16 cellular contexts compared by ENCODE assay signal in genomic region chr1:61221642-61222041, GRCh38.
DNase-seq lines count a peak whose midpoint lies in the region; ATAC-seq, FAIRE-seq and TF ChIP-seq lines count a peak whose summit lies in the region.
"Had no signal": no experiment of that assay in that cellular context is flagged by ENCODE, and none has a peak within 500 bp of the region (broad histone marks: within the 10 kb centered on the region; RNA-seq: fewer than 3 reads in every experiment).

No MANE protein-coding gene starts in this region.

- CTCF ChIA-PET in activated naive CD4-positive, alpha-beta T cell treated with anti-CD3 and anti-CD28 coated beads for 36 hours (lab: Charles Lee): no interaction called here

- H3K27me3 ChIP-seq in adipocyte (replicated peaks; ENCODE audit: control insufficient read depth, insufficient read depth, low read length) (no peaks in the 10 kb centered on the region), heart right ventricle (no peaks in the 10 kb centered on the region), psoas muscle (ENCODE audit: insufficient read depth in 3 of 3, low read length in 2 of 3) (no peaks in the 10 kb centered on the region)
- H3K27me3 ChIP-seq: transverse colon had no signal

- H3K9ac ChIP-seq in adipocyte (ENCODE audit: low read length): peak overlapping the region; percentile 44
- H3K9ac ChIP-seq: SK-N-SH had no signal

- 66 to 69% methylated on average over 4 of the region's 4 CpGs for WGBS in heart right ventricle, 2 donors
- WGBS in psoas muscle, 3 donors: 38 to 62% (median 50%) methylated on average over 4 of the region's 4 CpGs

- H3K27ac ChIP-seq in heart right ventricle: peak overlapping the region in 3 of 10 donors; percentile 6 to 41 (median 28)
- H3K27ac ChIP-seq in psoas muscle: peak overlapping the region; percentile 14
- H3K27ac ChIP-seq: epithelial cell of prostate, transverse colon had no signal

- H3K27ac Mint-ChIP-seq in activated naive CD4-positive, alpha-beta T cell treated with anti-CD3 and anti-CD28 coated beads for 36 hours: no peak overlapping the region

- intact Hi-C loops in heart right ventricle (cut with DNase I) (loop anchor here in 1 of 10 donors (10.0 kb wide), 1 partner anchor 167 kb away; no protein-coding TSS in a partner anchor), psoas muscle (cut with DNase I) (loop anchor here in 1 of 2 donors (5.0 kb wide), 1 partner anchor 34 kb away; no protein-coding TSS in a partner anchor)
- intact Hi-C loops in activated naive CD4-positive, alpha-beta T cell treated with anti-CD3 and anti-CD28 coated beads for 36 hours (cut with micrococcal nuclease): no loop called here

- no peaks in the 10 kb centered on the region for H3K9me3 ChIP-seq in adipocyte (ENCODE audit: control insufficient read depth, low read length)
- no peaks in the 10 kb centered on the region for H3K9me3 ChIP-seq in heart right ventricle
- no peaks in the 10 kb centered on the region for H3K9me3 ChIP-seq in psoas muscle
- H3K9me3 ChIP-seq: SK-N-SH, transverse colon had no signal

- H3K4me1 ChIP-seq in adipocyte (ENCODE audit: control insufficient read depth, insufficient read depth, low read length) (peaks cover 56% of the 10 kb centered on the region), heart right ventricle (peaks cover 0 to 53% (median 23%) of the 10 kb centered on the region in 9 donors), psoas muscle (peaks cover 31% of the 10 kb centered on the region)

- H3K4me3 Mint-ChIP-seq in activated naive CD4-positive, alpha-beta T cell treated with anti-CD3 and anti-CD28 coated beads for 36 hours: no peak overlapping the region

- FAIRE-seq in H54 (lab: Jason Lieb, UNC): peak; percentile 55

- peak in 5 of 8 donors; percentile 34 to 52 (median 47) for ATAC-seq in heart right ventricle
- peak in 1 of 4 donors; percentile 62 for ATAC-seq in psoas muscle
- ATAC-seq: HCT116 had no signal

- H3K9me3 Mint-ChIP-seq in activated naive CD4-positive, alpha-beta T cell treated with anti-CD3 and anti-CD28 coated beads for 36 hours: no peaks in the 10 kb centered on the region

- DNase-seq in H54 (ENCODE audit: insufficient read length, low spot score) (no peak), adipocyte (ENCODE audit: low read depth) (no peak), heart right ventricle (no peak), psoas muscle (no peak), AG08395 (ENCODE audit: low spot score) (no peak), NCI-H226 (no peak)
- no peak for DNase-seq in activated CD4-positive, alpha-beta T cell treated with anti-CD3 and anti-CD28 coated beads for 48 hours
- DNase-seq in activated naive CD4-positive, alpha-beta T cell treated with anti-CD3 and anti-CD28 coated beads for 36 hours: no peak
- DNase-seq: central memory CD4-positive, alpha-beta T cell; DMS53; nucleus accumbens; SK-N-SH; transverse colon had no signal

- H3K27me3 Mint-ChIP-seq in activated naive CD4-positive, alpha-beta T cell treated with anti-CD3 and anti-CD28 coated beads for 36 hours (ENCODE audit: low read depth): peaks cover 3% of the 10 kb centered on the region

- H3K4me3 ChIP-seq in adipocyte (ENCODE audit: low read length) (peak overlapping the region; percentile 52), heart right ventricle (no peak overlapping the region), psoas muscle (peak overlapping the region; percentile 10)
- H3K4me3 ChIP-seq: lung, transverse colon had no signal

- TF ChIP-seq POLR2A in H54 (IDR thresholded peaks at IDR 0.05; ENCODE audit: low read depth, low read length): no peak

- no peak for TF ChIP-seq CTCF in heart right ventricle (IDR thresholded peaks at IDR 0.05)
- TF ChIP-seq CTCF in psoas muscle (IDR thresholded peaks at IDR 0.05): no peak

- H3K36me3 ChIP-seq in adipocyte (ENCODE audit: control insufficient read depth, insufficient read depth, low read length, severe bottlenecking) (no peaks in the 10 kb centered on the region), heart right ventricle (no peaks in the 10 kb centered on the region), psoas muscle (ENCODE audit: insufficient read depth in 1 of 2, low read depth in 1 of 2) (no peaks in the 10 kb centered on the region)
- H3K36me3 ChIP-seq: transverse colon had no signal

- H3K4me1 Mint-ChIP-seq in activated naive CD4-positive, alpha-beta T cell treated with anti-CD3 and anti-CD28 coated beads for 36 hours (ENCODE audit: low read depth): no peaks in the 10 kb centered on the region

- no peaks in the 10 kb centered on the region for H3K36me3 Mint-ChIP-seq in activated naive CD4-positive, alpha-beta T cell treated with anti-CD3 and anti-CD28 coated beads for 36 hours (ENCODE audit: low read depth)

Comparison
In these comparisons a context has a peak if more than half of its experiments do, and no peak if none do; other contexts are left out.
1. H3K4me3 ChIP-seq: peak in adipocyte (single experiment) and psoas muscle (single experiment); none in heart right ventricle (0 of 10).